17 cellular contexts compared by ENCODE assay signal in genomic region chr14:31505411-31505810, GRCh38. TPM values are rescaled to one million over a fixed set of nuclear protein-coding genes. Genes with fewer than 3 reads are reported as not detected.
DNase-seq lines count a peak whose midpoint lies in the region; ATAC-seq and TF ChIP-seq lines count a peak whose summit lies in the region.
"Had no signal": no experiment of that assay in that cellular context is flagged by ENCODE, and none has a peak within 500 bp of the region (broad histone marks: within the 10 kb centered on the region; RNA-seq: fewer than 3 reads in every experiment).

No MANE protein-coding gene starts in this region.

- H3K27ac ChIP-seq in right atrium auricular region (peak overlapping the region in 1 of 2 donors; percentile 58), liver (ENCODE audit: low read depth in 1 of 2, low read length in 2 of 2) (no peak overlapping the region), upper lobe of right lung (peak overlapping the region; percentile 37), adrenal gland (peak overlapping the region in 2 of 5 donors; percentile 17 to 64)
- H3K27ac ChIP-seq: transverse colon had no signal

- H3K36me3 ChIP-seq in right atrium auricular region (no peaks in the 10 kb centered on the region), liver (ENCODE audit: control insufficient read depth in 4 of 4, insufficient read depth in 3 of 4, low read depth in 1 of 4, low read length in 3 of 4) (no peaks in the 10 kb centered on the region), upper lobe of right lung (no peaks in the 10 kb centered on the region), adrenal gland (replicated peaks in 1 of 2) (no peaks in the 10 kb centered on the region)
- H3K36me3 ChIP-seq: esophagus squamous epithelium, MG63, transverse colon had no signal

- 61% methylated on average over 1 of the region's 1 CpG for WGBS in liver
- WGBS in adrenal gland, 4 donors = 43 to 58% (median 56%) methylated on average over 1 of the region's 1 CpG

- H3K4me1 ChIP-seq in right atrium auricular region (peaks cover 0 to 11% of the 10 kb centered on the region in 2 donors), liver (ENCODE audit: control insufficient read depth in 4 of 4, insufficient read depth in 4 of 4, low read length in 3 of 4) (no peaks in the 10 kb centered on the region), upper lobe of right lung (peaks cover 17% of the 10 kb centered on the region), adrenal gland (replicated peaks in 1 of 2) (no peaks in the 10 kb centered on the region)

- no peaks in the 10 kb centered on the region for H3K4me1 Mint-ChIP-seq in activated T-helper 1 cell treated with anti-CD3 and anti-CD28 coated beads, Interleukin-12 subunit alpha, Interleukin-12 subunit beta, Interleukin-2, Interleukin-4 antibody, amounts not matched to agents 30 ng/mL and 10 ng/mL and 1 ng/mL, durations not matched to agents 14 hours and 24 hours and 36 hours (ENCODE audit: low read depth)
- H3K4me1 Mint-ChIP-seq: activated CD4-positive, alpha-beta memory T cell treated with anti-CD3 and anti-CD28 coated beads, Interleukin-2, amount 10 ng/mL, durations not matched to agents 7 days and 5 days had no signal

- DNase-seq in Right ventricle myocardium inferior (ENCODE audit: missing footprints) (no peak), right atrium auricular region (ENCODE audit: low spot score) (no peak), dermis blood vessel endothelial cell (peak; percentile 30), upper lobe of right lung (no peak), adrenal gland (no peak)
- DNase-seq in activated T-helper 1 cell treated with anti-CD3 and anti-CD28 coated beads, Interleukin-12 subunit alpha, Interleukin-12 subunit beta, Interleukin-2, Interleukin-4 antibody, amounts not matched to agents 30 ng/mL and 10 ng/mL and 1 ng/mL, durations not matched to agents 14 hours and 24 hours and 36 hours (ENCODE audit: low spot score) = no peak
- DNase-seq: activated CD4-positive, alpha-beta memory T cell treated with anti-CD3 and anti-CD28 coated beads, Interleukin-2, amount 10 ng/mL, durations not matched to agents 7 days and 5 days; activated gamma-delta T cell; cerebellar nuclear complex; esophagus squamous epithelium; MG63; stimulated activated CD4-positive, alpha-beta T cell treated with anti-CD3 and anti-CD28 coated beads, Interleukin-12 subunit alpha, Interleukin-12 subunit beta, amount 100 ng/mL, for 4 hours; T-helper 9 cell; transverse colon had no signal

- no peak overlapping the region for H3K9ac ChIP-seq in liver (ENCODE audit: low read depth in 1 of 2, low read length in 2 of 2)

- H3K27me3 Mint-ChIP-seq in activated T-helper 1 cell treated with anti-CD3 and anti-CD28 coated beads, Interleukin-12 subunit alpha, Interleukin-12 subunit beta, Interleukin-2, Interleukin-4 antibody, amounts not matched to agents 30 ng/mL and 10 ng/mL and 1 ng/mL, durations not matched to agents 14 hours and 24 hours and 36 hours (ENCODE audit: insufficient read depth) = no peaks in the 10 kb centered on the region
- H3K27me3 Mint-ChIP-seq: activated CD4-positive, alpha-beta memory T cell treated with anti-CD3 and anti-CD28 coated beads, Interleukin-2, amount 10 ng/mL, durations not matched to agents 7 days and 5 days had no signal

- no peaks in the 10 kb centered on the region for H3K9me3 Mint-ChIP-seq in activated T-helper 1 cell treated with anti-CD3 and anti-CD28 coated beads, Interleukin-12 subunit alpha, Interleukin-12 subunit beta, Interleukin-2, Interleukin-4 antibody, amounts not matched to agents 30 ng/mL and 10 ng/mL and 1 ng/mL, durations not matched to agents 14 hours and 24 hours and 36 hours
- H3K9me3 Mint-ChIP-seq: activated CD4-positive, alpha-beta memory T cell treated with anti-CD3 and anti-CD28 coated beads, Interleukin-2, amount 10 ng/mL, durations not matched to agents 7 days and 5 days; natural killer cell treated with Interleukin-12 subunit alpha and Interleukin-12 subunit beta and Interleukin-15 and Interleukin-18, amount 100 ng/mL, for 72 hours had no signal

- no peak overlapping the region for H3K4me3 Mint-ChIP-seq in activated T-helper 1 cell treated with anti-CD3 and anti-CD28 coated beads, Interleukin-12 subunit alpha, Interleukin-12 subunit beta, Interleukin-2, Interleukin-4 antibody, amounts not matched to agents 30 ng/mL and 10 ng/mL and 1 ng/mL, durations not matched to agents 14 hours and 24 hours and 36 hours
- H3K4me3 Mint-ChIP-seq: activated CD4-positive, alpha-beta memory T cell treated with anti-CD3 and anti-CD28 coated beads, Interleukin-2, amount 10 ng/mL, durations not matched to agents 7 days and 5 days; natural killer cell treated with Interleukin-12 subunit alpha and Interleukin-12 subunit beta and Interleukin-15 and Interleukin-18, amount 100 ng/mL, for 72 hours had no signal

- no peak for TF ChIP-seq POLR2A in adrenal gland (IDR thresholded peaks at IDR 0.05)

- ATAC-seq in Right ventricle myocardium inferior = peak; percentile 80
- ATAC-seq in upper lobe of right lung = peak; percentile 90
- ATAC-seq in GM21619 (IDR thresholded peaks at IDR 0.05; ENCODE audit: unreplicated experiment) = no peak
- ATAC-seq: natural killer cell treated with Interleukin-12 subunit alpha and Interleukin-12 subunit beta and Interleukin-15 and Interleukin-18, amount 100 ng/mL, for 72 hours had no signal

- no peak overlapping the region for H3K27ac Mint-ChIP-seq in activated T-helper 1 cell treated with anti-CD3 and anti-CD28 coated beads, Interleukin-12 subunit alpha, Interleukin-12 subunit beta, Interleukin-2, Interleukin-4 antibody, amounts not matched to agents 30 ng/mL and 10 ng/mL and 1 ng/mL, durations not matched to agents 14 hours and 24 hours and 36 hours
- H3K27ac Mint-ChIP-seq: activated CD4-positive, alpha-beta memory T cell treated with anti-CD3 and anti-CD28 coated beads, Interleukin-2, amount 10 ng/mL, durations not matched to agents 7 days and 5 days; natural killer cell treated with Interleukin-12 subunit alpha and Interleukin-12 subunit beta and Interleukin-15 and Interleukin-18, amount 100 ng/mL, for 72 hours had no signal

- no peaks in the 10 kb centered on the region for H3K36me3 Mint-ChIP-seq in activated T-helper 1 cell treated with anti-CD3 and anti-CD28 coated beads, Interleukin-12 subunit alpha, Interleukin-12 subunit beta, Interleukin-2, Interleukin-4 antibody, amounts not matched to agents 30 ng/mL and 10 ng/mL and 1 ng/mL, durations not matched to agents 14 hours and 24 hours and 36 hours (ENCODE audit: low read depth)
- H3K36me3 Mint-ChIP-seq: natural killer cell treated with Interleukin-12 subunit alpha and Interleukin-12 subunit beta and Interleukin-15 and Interleukin-18, amount 100 ng/mL, for 72 hours had no signal

- intact Hi-C loops in Right ventricle myocardium inferior (cut with DNase I) = loop anchor here (5.0 to 10.0 kb wide), 3 partner anchors 48 to 569 kb away; partner anchors contain the start of genes ARHGAP5 and DTD2
- intact Hi-C loops in upper lobe of right lung (cut with DNase I) = no loop called here
- intact Hi-C loops in adrenal gland (cut with DNase I) = no loop called here
- intact Hi-C loops in activated T-helper 1 cell treated with anti-CD3 and anti-CD28 coated beads, Interleukin-12 subunit alpha, Interleukin-12 subunit beta, Interleukin-2, Interleukin-4 antibody, amounts not matched to agents 30 ng/mL and 10 ng/mL and 1 ng/mL, durations not matched to agents 14 hours and 24 hours and 36 hours (cut with micrococcal nuclease) = no loop called here

- no peak for TF ChIP-seq RAD21 in liver (IDR thresholded peaks at IDR 0.05)

- H3K9me3 ChIP-seq in right atrium auricular region = no peaks in the 10 kb centered on the region
- no peaks in the 10 kb centered on the region for H3K9me3 ChIP-seq in liver (ENCODE audit: control insufficient read depth in 4 of 4, low read length in 3 of 4)
- no peaks in the 10 kb centered on the region for H3K9me3 ChIP-seq in upper lobe of right lung
- H3K9me3 ChIP-seq in adrenal gland (replicated peaks in 1 of 3) = no peaks in the 10 kb centered on the region
- H3K9me3 ChIP-seq: esophagus squamous epithelium, MG63, transverse colon had no signal

- H3K4me3 ChIP-seq in right atrium auricular region (no peak overlapping the region), liver (ENCODE audit: low read depth in 1 of 3, low read length in 3 of 3) (no peak overlapping the region), upper lobe of right lung (no peak overlapping the region), adrenal gland (no peak overlapping the region)
- H3K4me3 ChIP-seq: esophagus squamous epithelium, MG63, transverse colon had no signal

- TF ChIP-seq CTCF in right atrium auricular region (IDR thresholded peaks at IDR 0.05) (no peak), liver (IDR thresholded peaks at IDR 0.05; ENCODE audit: low read depth, low read length, missing input control) (no peak), upper lobe of right lung (IDR thresholded peaks at IDR 0.05) (no peak), adrenal gland (IDR thresholded peaks at IDR 0.05) (no peak)

- H3K27me3 ChIP-seq in right atrium auricular region (no peaks in the 10 kb centered on the region), liver (ENCODE audit: control insufficient read depth in 4 of 4, insufficient read depth in 4 of 4, low read length in 3 of 4) (no peaks in the 10 kb centered on the region), upper lobe of right lung (no peaks in the 10 kb centered on the region), adrenal gland (no peaks in the 10 kb centered on the region)
- H3K27me3 ChIP-seq: esophagus squamous epithelium, MG63, transverse colon had no signal

RNA-seq across cellular contexts. Expression of gene GPR33, which starts 17.6 kb away (rescaled TPM):
- total RNA-seq in Right ventricle myocardium inferior (not detected), right atrium auricular region (not detected), dermis blood vessel endothelial cell (not detected in 2 replicates), liver (not detected), upper lobe of right lung (not detected), adrenal gland (not detected)
- polyA plus RNA-seq in liver (not detected), adrenal gland (not detected)
- not detected in 2 replicates for total RNA-seq in activated T-helper 1 cell treated with anti-CD3 and anti-CD28 coated beads, Interleukin-12 subunit alpha, Interleukin-12 subunit beta, Interleukin-2, Interleukin-4 antibody, amounts not matched to agents 30 ng/mL and 10 ng/mL and 1 ng/mL, durations not matched to agents 14 hours and 24 hours and 36 hours
- total RNA-seq: activated CD4-positive, alpha-beta memory T cell treated with anti-CD3 and anti-CD28 coated beads, Interleukin-2, amount 10 ng/mL, durations not matched to agents 7 days and 5 days; esophagus squamous epithelium; natural killer cell treated with Interleukin-12 subunit alpha and Interleukin-12 subunit beta and Interleukin-15 and Interleukin-18, amount 100 ng/mL, for 72 hours; transverse colon had no signal

RNA-seq across cellular contexts. Expression of gene DTD2, which starts 48.1 kb away (rescaled TPM):
- total RNA-seq in Right ventricle myocardium inferior (7.0 TPM), right atrium auricular region (10 to 100 TPM; 10.5 to 18.3 TPM), dermis blood vessel endothelial cell (18.3 and 18.4 TPM in 2 replicates), liver (10 to 100 TPM; 13.1 to 16.7 TPM), upper lobe of right lung (18.2 TPM), adrenal gland (10 to 100 TPM; 20.7 to 50.1 (median 28.8) TPM)
- polyA plus RNA-seq in liver (1 to 10 TPM; 7.9 to 8.3 TPM), adrenal gland (10 to 100 TPM in 1 of 3 donors, 1 to 10 TPM in 2; 6.0 to 22.2 (median 8.0) TPM)
- total RNA-seq in activated T-helper 1 cell treated with anti-CD3 and anti-CD28 coated beads, Interleukin-12 subunit alpha, Interleukin-12 subunit beta, Interleukin-2, Interleukin-4 antibody, amounts not matched to agents 30 ng/mL and 10 ng/mL and 1 ng/mL, durations not matched to agents 14 hours and 24 hours and 36 hours = 29.0 and 30.6 TPM in 2 replicates

RNA-seq across cellular contexts. Expression of gene NUBPL, which starts 55.8 kb away (rescaled TPM):
- total RNA-seq in Right ventricle myocardium inferior = 28.6 TPM
- 10 to 100 TPM; 10.7 to 17.8 TPM for total RNA-seq in right atrium auricular region
- 4.1 and 6.3 TPM in 2 replicates for total RNA-seq in dermis blood vessel endothelial cell
- 1 to 10 TPM; 7.4 to 9.3 TPM for total RNA-seq in liver
- polyA plus RNA-seq in liver = 1 to 10 TPM; 4.2 to 5.9 TPM
- 12.1 TPM for total RNA-seq in upper lobe of right lung
- 10 to 100 TPM; 11.4 to 27.3 (median 17.9) TPM for total RNA-seq in adrenal gland
- 10 to 100 TPM in 1 of 3 donors, 1 to 10 TPM in 2; 3.6 to 16.0 (median 3.9) TPM for polyA plus RNA-seq in adrenal gland
- 12.0 and 13.7 TPM in 2 replicates for total RNA-seq in activated T-helper 1 cell treated with anti-CD3 and anti-CD28 coated beads, Interleukin-12 subunit alpha, Interleukin-12 subunit beta, Interleukin-2, Interleukin-4 antibody, amounts not matched to agents 30 ng/mL and 10 ng/mL and 1 ng/mL, durations not matched to agents 14 hours and 24 hours and 36 hours
